Comparison of ENCODE assay signal across 19 cellular contexts in the genomic region with DNA sequence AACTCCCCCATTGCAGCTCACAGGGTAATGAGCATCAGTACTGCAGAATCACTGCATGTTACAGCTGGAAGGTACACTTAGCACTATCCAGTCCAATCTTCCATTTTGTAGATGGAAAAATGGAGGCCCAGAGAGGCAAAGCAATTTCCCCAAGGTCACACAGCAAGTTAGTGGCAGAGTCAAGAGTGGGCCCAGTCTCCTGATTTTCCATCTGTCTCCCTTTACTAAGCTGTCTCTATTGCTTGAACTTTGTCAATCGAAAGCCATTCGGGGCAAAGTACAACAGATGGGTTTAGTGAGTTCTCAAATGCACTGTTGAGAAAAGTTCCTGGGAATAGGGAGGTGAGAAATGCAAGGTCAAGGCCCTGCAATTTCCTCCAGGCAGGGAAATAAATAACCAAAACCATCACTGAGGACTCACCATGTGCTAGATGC. TPM values are rescaled to one million over a fixed set of nuclear protein-coding genes. Genes with fewer than 3 reads are reported as not detected.
A peak's percentile ranks its signal among the peaks of the same experiment; 100 is the strongest.
DNase-seq lines count a peak whose midpoint lies in the region; FAIRE-seq and TF ChIP-seq lines count a peak whose summit lies in the region.
"Had no signal": no experiment of that assay in that cellular context is flagged by ENCODE, and none has a peak within 500 bp of the region (broad histone marks: within the 10 kb centered on the region; RNA-seq: fewer than 3 reads in every experiment).

No MANE protein-coding gene starts in this region.

- H3K9me3 Mint-ChIP-seq in activated T-cell treated with anti-CD3 and anti-CD28 coated beads, Interleukin-2, amount 50 U/mL, for 24 hours = peaks cover 8% of the 10 kb centered on the region

- H3F3A ChIP-seq in PC-9 (ENCODE audit: insufficient read depth, low read depth) = peaks cover 45% of the 10 kb centered on the region

- peak overlapping the region; percentile 64 for H3K4me2 ChIP-seq in PC-9

- no peak overlapping the region for H3K4me3 ChIP-seq in HEK293 (ENCODE audit: low read depth, low read length)
- H3K4me3 ChIP-seq in PC-9 = no peak overlapping the region; the same call in 1 of the 2 replicates
- no peak overlapping the region for H3K4me3 ChIP-seq in fibroblast of villous mesenchyme (ENCODE audit: low read depth, low read length)
- no peak overlapping the region for H3K4me3 ChIP-seq in dorsolateral prefrontal cortex
- H3K4me3 ChIP-seq: GM12878, GM23248, SJCRH30 had no signal

- BruUV-seq in PC-9 (replicated peaks; lab: Mats Ljungman, UMichigan) = no TSS peak

- H4K20me1 ChIP-seq in PC-9 (ENCODE audit: insufficient read depth) = no peaks in the 10 kb centered on the region

- intact Hi-C loops in PC-9 (cut with micrococcal nuclease; ENCODE audit: unreplicated experiment) = no loop called here
- intact Hi-C loops in dorsolateral prefrontal cortex (cut with DNase I) = no loop called here

- FAIRE-seq in frontal cortex (lab: Jason Lieb, UNC) = no peak
- FAIRE-seq: D721Med, GM12878, GM18507 had no signal

- peak in 1 of 2 experiments; percentile 39 for DNase-seq in PC-9
- peak; percentile 73 for DNase-seq in fibroblast of villous mesenchyme (ENCODE audit: low read depth)
- DNase-seq in renal cortical epithelial cell (ENCODE audit: low read depth) = peak; percentile 41
- no peak for DNase-seq in dorsolateral prefrontal cortex
- no peak for DNase-seq in activated T-cell treated with anti-CD3 and anti-CD28 coated beads, Interleukin-2, amount 50 U/mL, for 24 hours
- no peak for DNase-seq in frontal cortex (ENCODE audit: low spot score in 2 of 2)
- DNase-seq: DND-41, GDM1, GM23248, NCI-H187 treated with DMSO at 0.1 percent for 48 hours, NCI-H526 treated with DMSO at 0.1 percent for 48 hours had no signal

- H3K79me2 ChIP-seq in PC-9 (ENCODE audit: low read depth) = no peaks in the 10 kb centered on the region

- H3K4me3 Mint-ChIP-seq in activated T-cell treated with anti-CD3 and anti-CD28 coated beads, Interleukin-2, amount 50 U/mL, for 24 hours = no peak overlapping the region
- H3K4me3 Mint-ChIP-seq: CD8-positive, alpha-beta T cell; IgD-negative memory B cell had no signal

- no peak overlapping the region for H3K27ac Mint-ChIP-seq in activated T-cell treated with anti-CD3 and anti-CD28 coated beads, Interleukin-2, amount 50 U/mL, for 24 hours
- H3K27ac Mint-ChIP-seq: CD8-positive, alpha-beta T cell; IgD-negative memory B cell had no signal

- peaks cover 8% of the 10 kb centered on the region for H3K27me3 Mint-ChIP-seq in activated T-cell treated with anti-CD3 and anti-CD28 coated beads, Interleukin-2, amount 50 U/mL, for 24 hours

- peaks cover 4% of the 10 kb centered on the region for H3K36me3 Mint-ChIP-seq in activated T-cell treated with anti-CD3 and anti-CD28 coated beads, Interleukin-2, amount 50 U/mL, for 24 hours (ENCODE audit: low read depth)
- H3K36me3 Mint-ChIP-seq: CD8-positive, alpha-beta T cell; IgD-negative memory B cell had no signal

- no peaks in the 10 kb centered on the region for H3K27me3 ChIP-seq in PC-9 (ENCODE audit: insufficient read depth, low read depth)
- peaks cover 0 to 4% (median 0%) of the 10 kb centered on the region in 45 donors for H3K27me3 ChIP-seq in dorsolateral prefrontal cortex

- H3K9me2 ChIP-seq in PC-9 (ENCODE audit: insufficient read depth) = no peaks in the 10 kb centered on the region

- TF ChIP-seq CTCF in HEK293 (tag by site-specific recombination; IDR thresholded peaks at IDR 0.05) (no peak), PC-9 (conservative IDR thresholded peaks at IDR 0.05) (no peak), fibroblast of villous mesenchyme (IDR thresholded peaks at IDR 0.05; ENCODE audit: insufficient read depth, low read depth, low read length) (no peak), dorsolateral prefrontal cortex (IDR thresholded peaks at IDR 0.05 in 54 of 56, conservative IDR thresholded peaks at IDR 0.05 in 2 of 56; ENCODE audit: low read depth in 1 of 56, partially characterized antibody in 56 of 56) (no peak)

- H3K4me1 ChIP-seq in HEK293 (ENCODE audit: control insufficient read depth, insufficient read depth, low read length) (peaks cover 2% of the 10 kb centered on the region; the same call in 1 of the 2 replicates), PC-9 (replicated peaks; ENCODE audit: insufficient read depth) (peaks cover 57% of the 10 kb centered on the region)

- H3K9me3 ChIP-seq in HEK293 (ENCODE audit: control insufficient read depth, insufficient read depth, low read depth, low read length) (no peaks in the 10 kb centered on the region), PC-9 (ENCODE audit: insufficient read depth, low read depth) (peaks cover under 1% of the 10 kb centered on the region; the same call in 1 of the 2 replicates)

- H3K36me3 ChIP-seq in HEK293 (ENCODE audit: control insufficient read depth in 2 of 2, insufficient read depth in 1 of 2, low read length in 2 of 2) (no peaks in the 10 kb centered on the region), PC-9 (ENCODE audit: low read depth) (no peaks in the 10 kb centered on the region)
- H3K36me3 ChIP-seq: SJCRH30 had no signal

- H2AFZ ChIP-seq in PC-9 = no peak overlapping the region
- H2AFZ ChIP-seq: GM23248 had no signal

- H3K27ac ChIP-seq in HEK293 (ENCODE audit: extremely low read depth, low read depth, low read length) (no peak overlapping the region), PC-9 (peak overlapping the region; percentile 99), dorsolateral prefrontal cortex (no peak overlapping the region)
- H3K27ac ChIP-seq: GM23248, RWPE1, SJCRH30 had no signal

- H3K4me1 Mint-ChIP-seq in activated T-cell treated with anti-CD3 and anti-CD28 coated beads, Interleukin-2, amount 50 U/mL, for 24 hours (ENCODE audit: low read depth) = peaks cover 59% of the 10 kb centered on the region

- POLR2A ChIA-PET in HEK293 (lab: Yijun Ruan, JAX) = no interaction called here
- POLR2A ChIA-PET in PC-9 (lab: Charles Lee; ENCODE audit: unreplicated experiment) = no interaction called here

- CTCF ChIA-PET in HEK293 (lab: Yijun Ruan, JAX) = interaction anchor here (0.6 kb wide), 1 partner anchor 9 kb away, joined by 3 read pairs; no protein-coding TSS in a partner anchor
- CTCF ChIA-PET in PC-9 (lab: Charles Lee) = no interaction called here

TF ChIP-seq in HEK293, 187 proteins besides CTCF, POLR2A, EP300 and RAD21:
- TF ChIP-seq FEZF1 (tag by site-specific recombination; IDR thresholded peaks at IDR 0.05) (no peak), ZNF768 (tag by site-specific recombination; IDR thresholded peaks at IDR 0.05) (peak; percentile 46; the same call in 1 of the 2 replicates)
- TF ChIP-seq, protein P1, sequence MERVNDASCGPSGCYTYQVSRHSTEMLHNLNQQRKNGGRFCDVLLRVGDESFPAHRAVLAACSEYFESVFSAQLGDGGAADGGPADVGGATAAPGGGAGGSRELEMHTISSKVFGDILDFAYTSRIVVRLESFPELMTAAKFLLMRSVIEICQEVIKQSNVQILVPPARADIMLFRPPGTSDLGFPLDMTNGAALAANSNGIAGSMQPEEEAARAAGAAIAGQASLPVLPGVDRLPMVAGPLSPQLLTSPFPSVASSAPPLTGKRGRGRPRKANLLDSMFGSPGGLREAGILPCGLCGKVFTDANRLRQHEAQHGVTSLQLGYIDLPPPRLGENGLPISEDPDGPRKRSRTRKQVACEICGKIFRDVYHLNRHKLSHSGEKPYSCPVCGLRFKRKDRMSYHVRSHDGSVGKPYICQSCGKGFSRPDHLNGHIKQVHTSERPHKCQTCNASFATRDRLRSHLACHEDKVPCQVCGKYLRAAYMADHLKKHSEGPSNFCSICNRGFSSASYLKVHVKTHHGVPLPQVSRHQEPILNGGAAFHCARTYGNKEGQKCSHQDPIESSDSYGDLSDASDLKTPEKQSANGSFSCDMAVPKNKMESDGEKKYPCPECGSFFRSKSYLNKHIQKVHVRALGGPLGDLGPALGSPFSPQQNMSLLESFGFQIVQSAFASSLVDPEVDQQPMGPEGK (tag by site-specific recombination; IDR thresholded peaks at IDR 0.05) = no peak

RNA-seq across cellular contexts. Expression of a gene that starts 50.4 kb away (rescaled TPM):
- total RNA-seq in PC-9 (2021) = 11.7 and 16.5 TPM in 2 replicates
- 11.2 and 15.5 TPM in 2 replicates for total RNA-seq in fibroblast of villous mesenchyme
- 34.0 and 42.0 TPM in 2 replicates for total RNA-seq in renal cortical epithelial cell
- total RNA-seq in dorsolateral prefrontal cortex = 10 to 100 TPM; 15.3 to 36.0 (median 21.7) TPM
- 7.7 TPM for total RNA-seq in frontal cortex

Comparison
In these comparisons a context has a peak if more than half of its experiments do, and no peak if none do; other contexts are left out.
1. DNase-seq: peak in fibroblast of villous mesenchyme (single experiment) and renal cortical epithelial cell (single experiment); none in dorsolateral prefrontal cortex (0 of 10), activated T-cell treated with anti-CD3 and anti-CD28 coated beads, Interleukin-2, amount 50 U/mL, for 24 hours (single experiment) and frontal cortex (0 of 2).